Comparison of ENCODE assay signal across 23 cellular contexts in the genomic region with DNA sequence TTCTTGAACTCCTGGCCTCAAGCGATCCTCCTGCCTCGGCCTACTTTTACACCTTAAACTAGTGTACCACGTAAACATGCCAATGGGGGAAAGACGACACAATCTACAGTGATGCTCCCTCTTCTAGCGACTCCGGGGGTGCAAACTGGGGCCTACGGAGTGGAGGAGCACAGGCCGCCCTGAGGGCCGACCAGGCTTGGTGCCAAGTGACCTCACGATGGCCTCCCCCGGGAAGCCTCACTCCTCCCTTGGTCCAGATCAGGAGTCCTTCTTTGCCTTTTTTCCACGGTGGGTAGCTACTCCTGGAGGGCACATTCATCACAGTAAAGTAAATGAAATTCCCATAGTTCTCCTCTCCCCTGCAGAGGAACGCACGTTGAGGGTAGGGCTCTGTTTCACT.
"Had no signal": no experiment of that assay in that cellular context is flagged by ENCODE, and none has a peak within 500 bp of the region (broad histone marks: within the 10 kb centered on the region; RNA-seq: fewer than 3 reads in every experiment).

No MANE protein-coding gene starts in this region.

- H3K9me3 Mint-ChIP-seq: memory B cell; mesothelial cell of epicardium; naive B cell; natural killer cell treated with Interleukin-12 subunit alpha and Interleukin-12 subunit beta and Interleukin-15 and Interleukin-18, amount 100 ng/mL, for 72 hours; stimulated activated effector memory CD8-positive, alpha-beta T cell treated with anti-CD3 and anti-CD28 coated beads, Interleukin-12 subunit alpha, Interleukin-12 subunit beta, amount 100 ng/mL, for 72 hours had no signal

- H3K4me1 ChIP-seq: vagina had no signal

- H3K36me3 Mint-ChIP-seq: mesothelial cell of epicardium; naive B cell; natural killer cell treated with Interleukin-12 subunit alpha and Interleukin-12 subunit beta and Interleukin-15 and Interleukin-18, amount 100 ng/mL, for 72 hours; stimulated activated effector memory CD8-positive, alpha-beta T cell treated with anti-CD3 and anti-CD28 coated beads, Interleukin-12 subunit alpha, Interleukin-12 subunit beta, amount 100 ng/mL, for 72 hours had no signal

- DNase-seq: dorsolateral prefrontal cortex; effector CD4-positive, alpha-beta T cell; kidney; mucosa of descending colon; naive B cell; pancreas; retina; stimulated activated CD4-positive, alpha-beta T cell treated with anti-CD3 and anti-CD28 coated beads, Interleukin-2, amount 100 ng/mL, for 24 hours; stimulated activated CD4-positive, alpha-beta T cell treated with anti-CD3 and anti-CD28 coated beads, Interleukin-4, amount 100 ng/mL, for 24 hours; stimulated activated naive CD4-positive, alpha-beta T cell treated with Interleukin-2 at 50 U/mL for 16 hours; stomach; thyroid gland; trophoblast cell had no signal

- H3K4me3 ChIP-seq: lung, mucosa of descending colon, pancreas, smooth muscle cell, stomach, thyroid gland, vagina had no signal

- H3K27me3 ChIP-seq: pancreas, thyroid gland, vagina had no signal

- H3K9me3 ChIP-seq: mucosa of descending colon, neutrophil, pancreas, stomach, thyroid gland, vagina had no signal

- H3K27ac Mint-ChIP-seq: memory B cell; mesothelial cell of epicardium; natural killer cell treated with Interleukin-12 subunit alpha and Interleukin-12 subunit beta and Interleukin-15 and Interleukin-18, amount 100 ng/mL, for 72 hours; stimulated activated effector memory CD8-positive, alpha-beta T cell treated with anti-CD3 and anti-CD28 coated beads, Interleukin-12 subunit alpha, Interleukin-12 subunit beta, amount 100 ng/mL, for 72 hours had no signal

- H3K27ac ChIP-seq: neutrophil, pancreas, thyroid gland, vagina had no signal

- ATAC-seq: left lobe of liver; mucosa of descending colon; natural killer cell treated with Interleukin-12 subunit alpha and Interleukin-12 subunit beta and Interleukin-15 and Interleukin-18, amount 100 ng/mL, for 72 hours; pancreas; sciatic nerve; stimulated activated effector memory CD8-positive, alpha-beta T cell treated with anti-CD3 and anti-CD28 coated beads, Interleukin-12 subunit alpha, Interleukin-12 subunit beta, amount 100 ng/mL, for 72 hours had no signal

- H3K36me3 ChIP-seq: neutrophil, pancreas, stomach, thyroid gland, vagina had no signal
